Comparison of ENCODE assay signal across 9 cellular contexts in genomic region chr11:67261942-67262681, GRCh38. TPM values are rescaled to one million over a fixed set of nuclear protein-coding genes. Genes with fewer than 3 reads are reported as not detected.
DNase-seq lines count a peak whose midpoint lies in the region; ATAC-seq and TF ChIP-seq lines count a peak whose summit lies in the region.
"Had no signal": no experiment of that assay in that cellular context is flagged by ENCODE, and none has a peak within 500 bp of the region (broad histone marks: within the 10 kb centered on the region; RNA-seq: fewer than 3 reads in every experiment).

No MANE protein-coding gene starts in this region.

- H3K27me3 ChIP-seq in heart left ventricle (no peaks in the 10 kb centered on the region), mesenchymal stem cell (ENCODE audit: control insufficient read depth in 1 of 2, insufficient read depth in 1 of 2, low read length in 2 of 2) (no peaks in the 10 kb centered on the region), spleen (replicated peaks in 1 of 7) (peaks cover 0 to 13% (median 0%) of the 10 kb centered on the region in 7 donors), testis (no peaks in the 10 kb centered on the region)
- H3K27me3 ChIP-seq: heart right ventricle had no signal

- H3K27ac Mint-ChIP-seq in activated naive CD8-positive, alpha-beta T cell treated with anti-CD3 and anti-CD28 coated beads for 36 hours, result peak overlapping the region; percentile 63

- H2AK5ac ChIP-seq in mesenchymal stem cell (ENCODE audit: low read length, severe bottlenecking), result no peak overlapping the region

- intact Hi-C loops in heart left ventricle (cut with DNase I) (loop anchor here in 4 of 10 donors (1.0 to 5.0 kb wide), 4 partner anchors 27 to 120 kb away; partner anchors contain the start of gene ANKRD13D (in 1 of the 4)), left cardiac atrium (cut with DNase I) (loop anchor here in 1 of 2 donors (1.0 kb wide), 1 partner anchor 55 kb away; no protein-coding TSS in a partner anchor), spleen (cut with DNase I; ENCODE audit: low total_unique reads) (loop anchor here (2.0 kb wide), 1 partner anchor 55 kb away; no protein-coding TSS in a partner anchor), testis (cut with DNase I; ENCODE audit: low total_unique reads) (no loop called here)

- DNase-seq in heart left ventricle (peak in 3 of 5 donors; percentile 22 to 48 (median 24)), left cardiac atrium (no peak), mesenchymal stem cell (no peak), spleen (no peak), NCI-H524 treated with DMSO at 0.1 percent for 48 hours (lab: John Stamatoyannopoulos, UW) (no peak), testis (no peak)
- DNase-seq in activated naive CD8-positive, alpha-beta T cell treated with anti-CD3 and anti-CD28 coated beads for 36 hours, result no peak

- no peak overlapping the region for H3K4ac ChIP-seq in mesenchymal stem cell (ENCODE audit: low read depth in 1 of 2, low read length in 2 of 2)

- H3K9me3 ChIP-seq in heart left ventricle, result no peaks in the 10 kb centered on the region
- no peaks in the 10 kb centered on the region for H3K9me3 ChIP-seq in mesenchymal stem cell (ENCODE audit: control insufficient read depth, low read length)
- no peaks in the 10 kb centered on the region for H3K9me3 ChIP-seq in spleen
- no peaks in the 10 kb centered on the region for H3K9me3 ChIP-seq in testis
- H3K9me3 ChIP-seq: heart right ventricle had no signal

- H3K27ac ChIP-seq in heart left ventricle (peak overlapping the region in 2 of 12 donors; percentile 6 to 80), mesenchymal stem cell (ENCODE audit: low read length, poor library complexity, severe bottlenecking) (no peak overlapping the region), spleen (peak overlapping the region in 3 of 8 donors; percentile 69 to 82 (median 81)), testis (no peak overlapping the region)

- H3K36me3 Mint-ChIP-seq in activated naive CD8-positive, alpha-beta T cell treated with anti-CD3 and anti-CD28 coated beads for 36 hours, result peaks cover 2% of the 10 kb centered on the region

- H3K4me2 ChIP-seq in mesenchymal stem cell (ENCODE audit: low read length, poor library complexity, severe bottlenecking), result no peak overlapping the region

- H3K36me3 ChIP-seq in heart left ventricle (peaks cover 0 to 7% (median 3%) of the 10 kb centered on the region in 9 donors), mesenchymal stem cell (ENCODE audit: control insufficient read depth in 1 of 2, insufficient read depth in 2 of 2, low read depth in 1 of 2, low read length in 2 of 2) (peaks cover 5 to 10% of the 10 kb centered on the region in 2 experiments), spleen (peaks cover 0 to 13% (median 3%) of the 10 kb centered on the region in 6 donors), testis (ENCODE audit: low read depth, missing control alignments) (no peaks in the 10 kb centered on the region)

- no peak overlapping the region for H2BK15ac ChIP-seq in mesenchymal stem cell (ENCODE audit: low read depth, poor library complexity, severe bottlenecking)

- no peak for TF ChIP-seq POLR2A in heart left ventricle (IDR thresholded peaks at IDR 0.05)
- TF ChIP-seq POLR2A in spleen (IDR thresholded peaks at IDR 0.05), result no peak
- no peak for TF ChIP-seq POLR2A in testis (IDR thresholded peaks at IDR 0.05)

- H2BK120ac ChIP-seq in mesenchymal stem cell (ENCODE audit: low read depth, low read length), result no peak overlapping the region

- no peak overlapping the region for H2BK5ac ChIP-seq in mesenchymal stem cell (ENCODE audit: low read depth, low read length, poor library complexity, severe bottlenecking)

- peak overlapping the region; percentile 47 for H4K8ac ChIP-seq in mesenchymal stem cell (ENCODE audit: low read length)

- H3K9me3 Mint-ChIP-seq in activated naive CD8-positive, alpha-beta T cell treated with anti-CD3 and anti-CD28 coated beads for 36 hours, result no peaks in the 10 kb centered on the region

- H3K4me3 Mint-ChIP-seq in activated naive CD8-positive, alpha-beta T cell treated with anti-CD3 and anti-CD28 coated beads for 36 hours, result peak overlapping the region; percentile 56

- WGBS in heart left ventricle, 4 donors, result 54 to 57% (median 55%) methylated on average over 17 to 18 of the region's 18 CpGs
- WGBS in mesenchymal stem cell, result 68% methylated on average over 15 of the region's 18 CpGs
- WGBS in spleen, 5 donors, result 50 to 55% (median 52%) methylated on average over 17 to 18 of the region's 18 CpGs
- 41 to 55% methylated on average over 17 to 18 of the region's 18 CpGs for WGBS in testis, 2 donors

- peaks cover 2% of the 10 kb centered on the region for H3K79me1 ChIP-seq in mesenchymal stem cell (replicated peaks; ENCODE audit: low read length, poor library complexity, severe bottlenecking)

- no peak overlapping the region for H4K91ac ChIP-seq in mesenchymal stem cell (ENCODE audit: low read length)

- peak overlapping the region in 1 of 2 experiments; percentile 18 for H3K23ac ChIP-seq in mesenchymal stem cell (ENCODE audit: low read length in 2 of 2)

- H3K4me3 ChIP-seq in heart left ventricle (peak overlapping the region in 8 of 12 donors; percentile 16 to 56 (median 40)), mesenchymal stem cell (ENCODE audit: insufficient read depth in 1 of 2, low read depth in 1 of 2, low read length in 2 of 2) (peak overlapping the region in 1 of 2 experiments; percentile 56), spleen (peak overlapping the region in 1 of 8 donors; percentile 58), testis (no peak overlapping the region)

- no peak for ATAC-seq in heart left ventricle
- no peak for ATAC-seq in left cardiac atrium
- ATAC-seq in GM19324 (IDR thresholded peaks at IDR 0.05; ENCODE audit: low FRiP score, unreplicated experiment), result no peak

- no peaks in the 10 kb centered on the region for H3K27me3 Mint-ChIP-seq in activated naive CD8-positive, alpha-beta T cell treated with anti-CD3 and anti-CD28 coated beads for 36 hours

- H3K4me1 ChIP-seq in heart left ventricle (peaks cover 2 to 39% (median 19%) of the 10 kb centered on the region in 12 donors), mesenchymal stem cell (ENCODE audit: control insufficient read depth, insufficient read depth, low read depth, low read length) (peaks cover 15% of the 10 kb centered on the region), spleen (peaks cover 22 to 62% (median 38%) of the 10 kb centered on the region in 6 donors), testis (peaks cover 17% of the 10 kb centered on the region)

- H3K9ac ChIP-seq in mesenchymal stem cell (ENCODE audit: low read length), result peak overlapping the region; percentile 25

- peaks cover 40% of the 10 kb centered on the region for H3K4me1 Mint-ChIP-seq in activated naive CD8-positive, alpha-beta T cell treated with anti-CD3 and anti-CD28 coated beads for 36 hours

- no peak overlapping the region for H3K14ac ChIP-seq in mesenchymal stem cell (ENCODE audit: low read length in 2 of 2)

- H3K18ac ChIP-seq in mesenchymal stem cell (ENCODE audit: low read depth in 1 of 2, low read length in 2 of 2), result no peak overlapping the region

- H2AFZ ChIP-seq in mesenchymal stem cell (ENCODE audit: low read depth, low read length), result peak overlapping the region; percentile 29

- TF ChIP-seq CTCF in heart left ventricle (IDR thresholded peaks at IDR 0.05), result no peak
- TF ChIP-seq CTCF in spleen (IDR thresholded peaks at IDR 0.05 in 8 of 11, conservative IDR thresholded peaks at IDR 0.05 in 3 of 11), result no peak
- TF ChIP-seq CTCF in testis (IDR thresholded peaks at IDR 0.05), result no peak

- H2BK12ac ChIP-seq in mesenchymal stem cell (ENCODE audit: low read length in 2 of 2), result no peak overlapping the region

RNA-seq across cellular contexts. Expression of gene GRK2, which starts 4.2 kb away (rescaled TPM):
- total RNA-seq in heart left ventricle (100 to 1,000 TPM in 1 of 9 donors, 10 to 100 TPM in 8; 40.1 to 107 (median 49.6) TPM), left cardiac atrium (10 to 100 TPM; 51.6 to 52.6 TPM), spleen (100 to 1,000 TPM; 168 to 301 (median 263) TPM), testis (10 to 100 TPM; 64.3 to 87.6 TPM)
- polyA plus RNA-seq in heart left ventricle (10 to 100 TPM; 55.6 to 63.8 TPM), spleen (100 to 1,000 TPM; 119 to 270 (median 192) TPM), testis (ENCODE audit: insufficient read depth, low read depth, low replicate concordance) (45.6 TPM)
- 100 to 1,000 TPM; 211 to 219 TPM for total RNA-seq in activated naive CD8-positive, alpha-beta T cell treated with anti-CD3 and anti-CD28 coated beads for 36 hours
- polyA plus RNA-seq in mesenchymal stem cell (2013, experiment 1 of 2), result 26.9 TPM
- polyA plus RNA-seq in mesenchymal stem cell (2013, experiment 2 of 2), result 25.8 TPM

RNA-seq across cellular contexts. Expression of gene ANKRD13D, which starts 27.0 kb away (rescaled TPM):
- total RNA-seq in heart left ventricle (10 to 100 TPM in 6 of 9 donors, 1 to 10 TPM in 3; 7.6 to 43.6 (median 12.8) TPM), left cardiac atrium (10 to 100 TPM; 22.1 to 22.6 TPM), spleen (100 to 1,000 TPM in 5 of 7 donors, 10 to 100 TPM in 2; 67.3 to 151 (median 124) TPM), testis (10 to 100 TPM; 66.2 to 73.3 TPM)
- polyA plus RNA-seq in heart left ventricle (10 to 100 TPM; 12.3 to 17.6 TPM), spleen (100 to 1,000 TPM in 2 of 3 donors, 10 to 100 TPM in 1; 65.2 to 138 (median 129) TPM), testis (ENCODE audit: insufficient read depth, low read depth, low replicate concordance) (32.8 TPM)
- 10 to 100 TPM; 52.0 to 55.7 TPM for total RNA-seq in activated naive CD8-positive, alpha-beta T cell treated with anti-CD3 and anti-CD28 coated beads for 36 hours
- polyA plus RNA-seq in mesenchymal stem cell (2013, experiment 1 of 2), result 27.5 TPM
- 27.7 TPM for polyA plus RNA-seq in mesenchymal stem cell (2013, experiment 2 of 2)

RNA-seq across cellular contexts. Expression of gene SSH3, which starts 41.2 kb away (rescaled TPM):
- total RNA-seq in heart left ventricle (10 to 100 TPM; 10.8 to 23.9 (median 16.8) TPM), left cardiac atrium (10 to 100 TPM; 18.1 to 22.2 TPM), spleen (10 to 100 TPM; 14.6 to 31.8 (median 22.9) TPM), testis (1 to 10 TPM; 6.9 to 9.8 TPM)
- polyA plus RNA-seq in heart left ventricle (1 to 10 TPM; 8.1 to 9.4 TPM), spleen (10 to 100 TPM in 1 of 3 donors, 1 to 10 TPM in 2; 4.3 to 11.1 (median 5.9) TPM), testis (ENCODE audit: insufficient read depth, low read depth, low replicate concordance) (8.6 TPM)
- total RNA-seq in activated naive CD8-positive, alpha-beta T cell treated with anti-CD3 and anti-CD28 coated beads for 36 hours, result 1 to 10 TPM; 4.6 to 4.7 TPM
- 71.0 TPM for polyA plus RNA-seq in mesenchymal stem cell (2013, experiment 1 of 2)
- polyA plus RNA-seq in mesenchymal stem cell (2013, experiment 2 of 2), result 71.6 TPM

Comparison
In these comparisons a context has a peak if more than half of its experiments do, and no peak if none do; other contexts are left out.
1. DNase-seq: peak in heart left ventricle (3 of 5); none in left cardiac atrium (single experiment), activated naive CD8-positive, alpha-beta T cell treated with anti-CD3 and anti-CD28 coated beads for 36 hours (single experiment), mesenchymal stem cell (single experiment), spleen (single experiment), NCI-H524 treated with DMSO at 0.1 percent for 48 hours (single experiment) and testis (single experiment).
2. H3K4me3 ChIP-seq: peak in heart left ventricle (8 of 12); none in testis (0 of 2).